In the genomic region with DNA sequence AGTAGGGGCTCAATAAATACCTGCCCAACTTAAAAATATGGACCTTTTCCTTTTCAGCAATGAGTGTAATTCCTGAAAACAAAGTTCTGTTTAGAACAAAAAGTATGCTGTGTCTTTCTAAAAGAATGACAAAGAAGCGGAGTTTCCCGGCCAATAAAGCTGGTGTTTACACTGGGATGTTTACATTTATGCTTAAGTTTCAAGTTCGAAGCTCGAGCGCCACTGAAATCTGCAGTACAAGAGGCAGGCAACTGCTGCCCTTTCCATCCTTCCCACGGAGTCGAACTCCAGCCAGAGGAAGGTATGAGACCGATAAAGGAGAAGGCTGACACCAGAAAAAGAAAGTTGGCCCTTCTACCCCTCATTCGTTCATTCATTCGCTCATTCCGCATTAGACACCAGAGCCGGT, we compare ENCODE assay signal across 8 cellular contexts. TPM values are rescaled to one million over a fixed set of nuclear protein-coding genes. Genes with fewer than 3 reads are reported as not detected.
A peak's percentile ranks its signal among the peaks of the same experiment; 100 is the strongest.
DNase-seq lines count a peak whose midpoint lies in the region; ATAC-seq, FAIRE-seq and TF ChIP-seq lines count a peak whose summit lies in the region.

No MANE protein-coding gene starts in this region.

- H3K27ac ChIP-seq in Panc1 (ENCODE audit: low read length) (peak overlapping the region; percentile 98), esophagus (ENCODE audit: low read depth in 2 of 2, low read length in 1 of 2) (peak overlapping the region; percentile 89 to 98)

- H3K4me1 ChIP-seq in Panc1 (ENCODE audit: control insufficient read depth, insufficient read depth, low read length) (peaks cover 12% of the 10 kb centered on the region; the same call in 1 of the 2 replicates), esophagus (ENCODE audit: control insufficient read depth in 2 of 2, insufficient read depth in 2 of 2, low read length in 1 of 2) (no peaks in the 10 kb centered on the region)

- TF ChIP-seq CTCF in Panc1 (IDR thresholded peaks at IDR 0.05) (no peak), retinal pigment epithelial cell (conservative IDR thresholded peaks at IDR 0.05; ENCODE audit: low read depth, low read length) (no peak)

- DNase-seq in GM12891 (ENCODE audit: insufficient read length, low spot score) (no peak), Panc1 (ENCODE audit: low read depth, low spot score) (no peak), retinal pigment epithelial cell (ENCODE audit: low read depth) (no peak), A172 (ENCODE audit: low spot score) (no peak), midbrain (lab: John Stamatoyannopoulos, UW) (no peak), NCI-H1694 (lab: John Stamatoyannopoulos, UW) (no peak)

- intact Hi-C loops in Panc1 (cut with micrococcal nuclease; ENCODE audit: unreplicated experiment), result no loop called here

- in situ Hi-C loops in Panc1 (cut with HindIII; ENCODE audit: low pct_unique_long_range_greater_than_20kb, low sequenced_read_pairs), result no loop called here

- H3K36me3 ChIP-seq in Panc1 (ENCODE audit: control insufficient read depth, insufficient read depth, low read length) (peaks cover 19% of the 10 kb centered on the region), esophagus (ENCODE audit: control insufficient read depth in 2 of 2, insufficient read depth in 2 of 2, low read length in 1 of 2) (no peaks in the 10 kb centered on the region)

- H3K4me3 ChIP-seq in Panc1 (ENCODE audit: low read depth in 2 of 2, low read length in 2 of 2) (peak overlapping the region; percentile 87 to 98), esophagus (ENCODE audit: low read depth in 1 of 2, low read length in 2 of 2) (peak overlapping the region; percentile 61 to 67), retinal pigment epithelial cell (ENCODE audit: low read length) (peak overlapping the region; percentile 67)

- POLR2A ChIA-PET in Panc1 (lab: Charles Lee), result interaction anchor here (1.1 kb wide), 1 partner anchor 230 kb away, joined by 8 read pairs; no protein-coding TSS in a partner anchor

- ATAC-seq in Panc1 (no peak), HG03439 (IDR thresholded peaks at IDR 0.05; ENCODE audit: unreplicated experiment) (no peak)

- H3K27me3 ChIP-seq in Panc1 (ENCODE audit: control insufficient read depth, insufficient read depth, low read length) (peaks cover 5% of the 10 kb centered on the region), esophagus (ENCODE audit: control insufficient read depth in 1 of 2, insufficient read depth in 2 of 2, low read length in 2 of 2) (no peaks in the 10 kb centered on the region)

- TSS peak; percentile 97 for BruUV-seq in Panc1 (replicated peaks; lab: Mats Ljungman, UMichigan)

- TF ChIP-seq POLR2A in GM12891 (IDR thresholded peaks at IDR 0.05; ENCODE audit: low read depth, low read length), result no peak

- CTCF ChIA-PET in Panc1 (lab: Charles Lee), result interaction anchor here (0.6 kb wide), 1 partner anchor 146 kb away, joined by 7 read pairs; no protein-coding TSS in a partner anchor

- 1 to 38% methylated on average over 12 of the region's 12 CpGs for WGBS in esophagus, 2 donors

- no peak for FAIRE-seq in GM12891 (lab: Jason Lieb, UNC)

- H3K9me3 ChIP-seq in Panc1 (ENCODE audit: control insufficient read depth, insufficient read depth, low read depth, low read length) (no peaks in the 10 kb centered on the region), esophagus (ENCODE audit: control insufficient read depth in 2 of 2, insufficient read depth in 1 of 2, low read depth in 1 of 2, low read length in 1 of 2) (no peaks in the 10 kb centered on the region)

TF ChIP-seq in GM12891, 5 proteins besides CTCF, POLR2A, EP300 and RAD21:
- TF ChIP-seq POLR2AphosphoS5 (IDR thresholded peaks at IDR 0.05; ENCODE audit: low read depth, low read length) (0 out of 2 replicates have a peak, but pooled peaks have one; percentile 42), POU2F2 (IDR thresholded peaks at IDR 0.05; ENCODE audit: low read depth, low read length) (no peak)

RNA-seq across cellular contexts. Expression of gene HTATSF1, which starts 1.0 kb away (rescaled TPM):
- 23.7 TPM for polyA plus RNA-seq in GM12891 (2012; ENCODE audit: low read depth, missing spikeins)
- total RNA-seq in Panc1 (2021; ENCODE audit: unreplicated experiment), result 76.0 TPM
- polyA plus RNA-seq in Panc1 (2012; ENCODE audit: insufficient read length), result 68.0 TPM
- polyA plus RNA-seq in esophagus, result 10 to 100 TPM; 12.8 to 24.9 TPM
- total RNA-seq in A172 (2014; rRNA removed; shearing (Covaris generic)), result 48.0 and 63.0 TPM in 2 replicates

RNA-seq across cellular contexts. Expression of gene BRS3, which starts 8.6 kb away (rescaled TPM):
- polyA plus RNA-seq in GM12891 (2012; ENCODE audit: low read depth, missing spikeins), result not detected
- total RNA-seq in Panc1 (2021; ENCODE audit: unreplicated experiment), result not detected
- not detected for polyA plus RNA-seq in Panc1 (2012; ENCODE audit: insufficient read length)
- polyA plus RNA-seq in esophagus, result not detected
- not detected in 2 replicates for total RNA-seq in A172 (2014; rRNA removed; shearing (Covaris generic))

RNA-seq across cellular contexts. Expression of gene VGLL1, which starts 35.7 kb away (rescaled TPM):
- not detected for polyA plus RNA-seq in GM12891 (2012; ENCODE audit: low read depth, missing spikeins)
- total RNA-seq in Panc1 (2021; ENCODE audit: unreplicated experiment), result not detected
- polyA plus RNA-seq in Panc1 (2012; ENCODE audit: insufficient read length), result not detected
- polyA plus RNA-seq in esophagus, result 1 to 10 TPM in 1 of 2 donors, under 1 TPM in 1; 0.76 to 1.3 TPM
- not detected in 2 replicates for total RNA-seq in A172 (2014; rRNA removed; shearing (Covaris generic))
